8 cellular contexts compared by ENCODE assay signal in genomic region chr18:11980555-11981382, GRCh38. TPM values are rescaled to one million over a fixed set of nuclear protein-coding genes. Genes with fewer than 3 reads are reported as not detected.
A peak's percentile ranks its signal among the peaks of the same experiment; 100 is the strongest.
DNase-seq lines count a peak whose midpoint lies in the region; ATAC-seq and TF ChIP-seq lines count a peak whose summit lies in the region.

No MANE protein-coding gene starts in this region.

- H3K9me3 ChIP-seq in PC-3 (ENCODE audit: low read length) (no peaks in the 10 kb centered on the region), esophagus (ENCODE audit: control insufficient read depth in 2 of 2, insufficient read depth in 1 of 2, low read depth in 1 of 2, low read length in 1 of 2) (no peaks in the 10 kb centered on the region), mucosa of stomach (ENCODE audit: control insufficient read depth, low read length) (no peaks in the 10 kb centered on the region)

- no peaks in the 10 kb centered on the region for H3K9me3 Mint-ChIP-seq in activated T-cell treated with anti-CD3 and anti-CD28 coated beads, Interleukin-2, amount 50 U/mL, for 24 hours

- peak overlapping the region; percentile 84 for H3K27ac Mint-ChIP-seq in activated T-cell treated with anti-CD3 and anti-CD28 coated beads, Interleukin-2, amount 50 U/mL, for 24 hours

- H4K20me1 ChIP-seq in PC-3 (ENCODE audit: low read length), result no peaks in the 10 kb centered on the region

- no TSS peak for BruUV-seq in PC-3 (replicated peaks; lab: Mats Ljungman, UMichigan)

- H3K36me3 ChIP-seq in PC-3 (ENCODE audit: low read depth, low read length) (no peaks in the 10 kb centered on the region), esophagus (ENCODE audit: control insufficient read depth in 2 of 2, insufficient read depth in 2 of 2, low read length in 1 of 2) (peaks cover 0 to 2% of the 10 kb centered on the region in 2 donors), mucosa of stomach (ENCODE audit: control insufficient read depth, insufficient read depth, low read length) (no peaks in the 10 kb centered on the region)

- H3K4me2 ChIP-seq in PC-3 (ENCODE audit: low read length), result peak overlapping the region; percentile 94

- DNase-seq in DMS153 treated with DMSO at 0.1 percent for 48 hours (lab: John Stamatoyannopoulos, UW; ENCODE audit: unreplicated experiment), result peak; percentile 46
- peak; percentile 98 for DNase-seq in HuH-7.5 (ENCODE audit: low spot score)
- DNase-seq in PC-3, result peak; percentile 99
- DNase-seq in activated T-cell treated with anti-CD3 and anti-CD28 coated beads, Interleukin-2, amount 50 U/mL, for 24 hours, result peak; percentile 98
- peak; percentile 97 for DNase-seq in stimulated activated CD8-positive, alpha-beta memory T cell treated with anti-CD3 and anti-CD28 coated beads, Interleukin-4, amount 100 ng/mL, for 48 hours

- H3K27me3 ChIP-seq in PC-3 (ENCODE audit: low read length) (no peaks in the 10 kb centered on the region), esophagus (ENCODE audit: control insufficient read depth in 1 of 2, insufficient read depth in 2 of 2, low read length in 2 of 2) (no peaks in the 10 kb centered on the region), mucosa of stomach (ENCODE audit: control insufficient read depth, insufficient read depth, low read length) (no peaks in the 10 kb centered on the region)

- H3K4me1 Mint-ChIP-seq in activated T-cell treated with anti-CD3 and anti-CD28 coated beads, Interleukin-2, amount 50 U/mL, for 24 hours (ENCODE audit: low read depth), result peaks cover 19% of the 10 kb centered on the region

- intact Hi-C loops in PC-3 (cut with micrococcal nuclease), result loop anchor here (1.0 to 10.0 kb wide), 4 partner anchors 26 to 394 kb away; partner anchors contain the start of genes AFG3L2 and MPPE1

- no peaks in the 10 kb centered on the region for H3F3A ChIP-seq in PC-3 (ENCODE audit: low read length, unreplicated experiment)

- H3K27ac ChIP-seq in PC-3 (ENCODE audit: low read length) (peak overlapping the region; percentile 81), esophagus (ENCODE audit: low read depth in 2 of 2, low read length in 1 of 2) (peak overlapping the region; percentile 95 to 97)

- TF ChIP-seq CTCF in PC-3 (conservative IDR thresholded peaks at IDR 0.05; ENCODE audit: low read depth, low read length), result 0 out of 2 replicates have a peak, but pooled peaks have one; percentile 24

- peaks cover 35% of the 10 kb centered on the region for H3K79me2 ChIP-seq in PC-3 (ENCODE audit: low read length)

- peaks cover 4% of the 10 kb centered on the region for H3K36me3 Mint-ChIP-seq in activated T-cell treated with anti-CD3 and anti-CD28 coated beads, Interleukin-2, amount 50 U/mL, for 24 hours (ENCODE audit: low read depth)

- H3K9me2 ChIP-seq in PC-3 (replicated peaks; ENCODE audit: low read length), result no peaks in the 10 kb centered on the region

- H3K27me3 Mint-ChIP-seq in activated T-cell treated with anti-CD3 and anti-CD28 coated beads, Interleukin-2, amount 50 U/mL, for 24 hours, result peaks cover 17% of the 10 kb centered on the region

- CTCF ChIA-PET in PC-3 (lab: Charles Lee), result interaction anchor here (0.6 to 3.9 kb wide), 10 partner anchors 15 to 367 kb away, joined by 3 to 48 read pairs (median 6); no protein-coding TSS in a partner anchor

- H3K4me3 ChIP-seq in PC-3 (ENCODE audit: low read length), result peak overlapping the region; percentile 73
- H3K4me3 ChIP-seq in esophagus (ENCODE audit: low read depth in 1 of 2, low read length in 2 of 2), result peak overlapping the region; percentile 65 to 76
- peak overlapping the region; percentile 49 for H3K4me3 ChIP-seq in mucosa of stomach (ENCODE audit: low read length)

- peak overlapping the region; percentile 86 for H2AFZ ChIP-seq in PC-3 (ENCODE audit: low read length)

- H3K4me3 Mint-ChIP-seq in activated T-cell treated with anti-CD3 and anti-CD28 coated beads, Interleukin-2, amount 50 U/mL, for 24 hours, result peak overlapping the region; percentile 86

- WGBS in esophagus, 2 donors, result 0 to 1% methylated on average over 65 to 91 of the region's 91 CpGs

- H3K9ac ChIP-seq in PC-3 (ENCODE audit: low read length) (peak overlapping the region; percentile 87), mucosa of stomach (ENCODE audit: low read length) (peak overlapping the region; percentile 72)

- H3K4me1 ChIP-seq in PC-3 (ENCODE audit: insufficient read depth, low read length) (peaks cover 33% of the 10 kb centered on the region), esophagus (ENCODE audit: control insufficient read depth in 2 of 2, insufficient read depth in 2 of 2, low read length in 1 of 2) (peaks cover 0 to 8% of the 10 kb centered on the region in 2 donors), mucosa of stomach (ENCODE audit: control insufficient read depth, insufficient read depth, low read length) (peaks cover 31% of the 10 kb centered on the region)

- POLR2A ChIA-PET in PC-3 (lab: Charles Lee; ENCODE audit: unreplicated experiment), result interaction anchor here (0.6 to 2.4 kb wide), 15 partner anchors 11 to 1455 kb away, joined by 3 to 22 read pairs (median 7); partner anchors contain the start of gene NAPG

- ATAC-seq in GM21528 (IDR thresholded peaks at IDR 0.05; ENCODE audit: low FRiP score, unreplicated experiment), result peak; percentile 90
- ATAC-seq in PC-3, result peak; percentile 88

RNA-seq across cellular contexts. Expression of gene IMPA2, which starts 0.5 kb away (rescaled TPM):
- 38.2 and 45.6 TPM in 2 replicates for total RNA-seq in PC-3 (2014; rRNA removed)
- 100 to 1,000 TPM in 1 of 2 donors, 10 to 100 TPM in 1; 79.1 to 142 TPM for polyA plus RNA-seq in esophagus

Comparison
In these comparisons a context has a peak if more than half of its experiments do, and no peak if none do; other contexts are left out.
1. Peak in every context shown above with its lines: DNase-seq, ATAC-seq, H3K4me3 ChIP-seq and H3K27ac ChIP-seq.
2. DNase-seq: peak in every context shown above with its lines; median percentile 99 in PC-3; 98 in HuH-7.5; 98 in activated T-cell treated with anti-CD3 and anti-CD28 coated beads, Interleukin-2, amount 50 U/mL, for 24 hours; 97 in stimulated activated CD8-positive, alpha-beta memory T cell treated with anti-CD3 and anti-CD28 coated beads, Interleukin-4, amount 100 ng/mL, for 48 hours; 46 in DMS153 treated with DMSO at 0.1 percent for 48 hours.